9 cellular contexts compared by ENCODE assay signal in the genomic region with DNA sequence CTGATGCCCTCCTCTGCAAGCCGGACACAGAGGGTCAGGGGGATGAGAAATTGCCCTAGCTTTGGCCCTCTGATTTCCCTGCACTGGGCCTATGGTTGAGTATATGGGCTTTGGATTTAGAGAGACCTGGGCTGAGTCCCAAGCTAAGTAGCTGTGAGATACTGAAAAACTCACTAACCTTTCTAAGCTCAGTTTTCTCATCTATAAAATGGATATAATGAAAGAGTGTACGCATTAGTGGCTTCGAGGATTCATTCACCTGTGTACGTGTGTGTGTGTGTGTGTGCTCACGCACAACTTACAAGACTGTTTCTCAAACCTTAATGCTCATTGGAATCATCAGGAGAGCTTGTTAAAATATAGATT. TPM values are rescaled to one million over a fixed set of nuclear protein-coding genes. Genes with fewer than 3 reads are reported as not detected.
DNase-seq lines count a peak whose midpoint lies in the region; ATAC-seq, FAIRE-seq and TF ChIP-seq lines count a peak whose summit lies in the region.
"Had no signal": no experiment of that assay in that cellular context is flagged by ENCODE, and none has a peak within 500 bp of the region (broad histone marks: within the 10 kb centered on the region; RNA-seq: fewer than 3 reads in every experiment).

No MANE protein-coding gene starts in this region.

- FAIRE-seq in GM12891 (lab: Jason Lieb, UNC) = no peak
- FAIRE-seq: islet of Langerhans had no signal

- H2AFZ ChIP-seq in hepatocyte = peak overlapping the region; percentile 92

- H3K27me3 ChIP-seq in WERI-Rb-1 (ENCODE audit: insufficient read depth, low read depth, severe bottlenecking) (no peaks in the 10 kb centered on the region), hepatocyte (peaks cover 14% of the 10 kb centered on the region)

- H3K27ac ChIP-seq in WERI-Rb-1 (no peak overlapping the region), hepatocyte (no peak overlapping the region)

- H3K79me2 ChIP-seq in hepatocyte = no peaks in the 10 kb centered on the region

- TF ChIP-seq POLR2A in GM12891 (IDR thresholded peaks at IDR 0.05; ENCODE audit: low read depth, low read length) = no peak

- intact Hi-C loops in activated CD4-positive, alpha-beta T cell treated with anti-CD3 and anti-CD28 coated beads, Interleukin-2, amount 10 ng/mL, durations not matched to agents 24 days and 14 days (cut with micrococcal nuclease) = loop anchor here (5.0 kb wide), 1 partner anchor 197 kb away; no protein-coding TSS in a partner anchor

- H3K9me2 ChIP-seq in hepatocyte (replicated peaks; ENCODE audit: insufficient read depth) = no peaks in the 10 kb centered on the region

- H3K4me3 Mint-ChIP-seq in activated CD4-positive, alpha-beta T cell treated with anti-CD3 and anti-CD28 coated beads, Interleukin-2, amount 10 ng/mL, durations not matched to agents 24 days and 14 days = peak overlapping the region; percentile 81
- H3K4me3 Mint-ChIP-seq in stimulated activated naive B cell treated with anti-CD40 and anti-IgM and Interleukin-4, amounts not matched to agents 10 μg/mL and 1 μg/mL and 100 μg/mL, for 72 hours = peak overlapping the region; percentile 82

- 65% methylated on average over 5 of the region's 5 CpGs for WGBS in hepatocyte (ENCODE audit: low lambda C conversion rate, missing lambda C conversion rate)

- peaks cover 13% of the 10 kb centered on the region for H3K4me1 Mint-ChIP-seq in activated CD4-positive, alpha-beta T cell treated with anti-CD3 and anti-CD28 coated beads, Interleukin-2, amount 10 ng/mL, durations not matched to agents 24 days and 14 days
- peaks cover 14 to 26% of the 10 kb centered on the region in 2 donors for H3K4me1 Mint-ChIP-seq in stimulated activated naive B cell treated with anti-CD40 and anti-IgM and Interleukin-4, amounts not matched to agents 10 μg/mL and 1 μg/mL and 100 μg/mL, for 72 hours

- no peaks in the 10 kb centered on the region for H3K9me3 Mint-ChIP-seq in activated CD4-positive, alpha-beta T cell treated with anti-CD3 and anti-CD28 coated beads, Interleukin-2, amount 10 ng/mL, durations not matched to agents 24 days and 14 days
- no peaks in the 10 kb centered on the region for H3K9me3 Mint-ChIP-seq in stimulated activated naive B cell treated with anti-CD40 and anti-IgM and Interleukin-4, amounts not matched to agents 10 μg/mL and 1 μg/mL and 100 μg/mL, for 72 hours

- no peak for TF ChIP-seq CTCF in WERI-Rb-1 (IDR thresholded peaks at IDR 0.05; ENCODE audit: low read depth, low read length)
- TF ChIP-seq CTCF in hepatocyte (IDR thresholded peaks at IDR 0.05; ENCODE audit: poor library complexity) = no peak

- H3K36me3 Mint-ChIP-seq in activated CD4-positive, alpha-beta T cell treated with anti-CD3 and anti-CD28 coated beads, Interleukin-2, amount 10 ng/mL, durations not matched to agents 24 days and 14 days (ENCODE audit: low read depth) = no peaks in the 10 kb centered on the region
- no peaks in the 10 kb centered on the region for H3K36me3 Mint-ChIP-seq in stimulated activated naive B cell treated with anti-CD40 and anti-IgM and Interleukin-4, amounts not matched to agents 10 μg/mL and 1 μg/mL and 100 μg/mL, for 72 hours

- no peaks in the 10 kb centered on the region for H4K20me1 ChIP-seq in hepatocyte (ENCODE audit: insufficient read depth, poor library complexity, severe bottlenecking)

- DNase-seq in activated CD4-positive, alpha-beta T cell treated with anti-CD3 and anti-CD28 coated beads, Interleukin-2, amount 10 ng/mL, durations not matched to agents 24 days and 14 days = no peak
- no peak for DNase-seq in activated CD4-positive, alpha-beta T cell treated with anti-CD3 and anti-CD28 coated beads, Interleukin-2, amount 50 U/mL, for 48 hours
- no peak for DNase-seq in WERI-Rb-1
- no peak for DNase-seq in hepatocyte (ENCODE audit: low spot score)
- no peak for DNase-seq in stimulated activated naive B cell treated with anti-CD40 and anti-IgM and Interleukin-4, amounts not matched to agents 10 μg/mL and 1 μg/mL and 100 μg/mL, for 72 hours
- no peak for DNase-seq in NOMO-1 treated with dmso at 0.1 percent for 144 hours (lab: John Stamatoyannopoulos, UW; ENCODE audit: unreplicated experiment)
- no peak for DNase-seq in NCI-H1694 (lab: John Stamatoyannopoulos, UW)
- DNase-seq in GM12891 (ENCODE audit: insufficient read length, low spot score) = no peak

- H3K27ac Mint-ChIP-seq in activated CD4-positive, alpha-beta T cell treated with anti-CD3 and anti-CD28 coated beads, Interleukin-2, amount 10 ng/mL, durations not matched to agents 24 days and 14 days = no peak overlapping the region
- H3K27ac Mint-ChIP-seq in stimulated activated naive B cell treated with anti-CD40 and anti-IgM and Interleukin-4, amounts not matched to agents 10 μg/mL and 1 μg/mL and 100 μg/mL, for 72 hours = no peak overlapping the region

- H3K4me1 ChIP-seq in hepatocyte (ENCODE audit: insufficient read depth) = no peaks in the 10 kb centered on the region

- peak overlapping the region; percentile 96 for H3K4me2 ChIP-seq in hepatocyte

- H3K36me3 ChIP-seq in WERI-Rb-1 (no peaks in the 10 kb centered on the region), hepatocyte (replicated peaks; ENCODE audit: insufficient read depth, low read depth) (no peaks in the 10 kb centered on the region)

- H3K27me3 Mint-ChIP-seq in activated CD4-positive, alpha-beta T cell treated with anti-CD3 and anti-CD28 coated beads, Interleukin-2, amount 10 ng/mL, durations not matched to agents 24 days and 14 days = peaks cover 26% of the 10 kb centered on the region
- H3K27me3 Mint-ChIP-seq in stimulated activated naive B cell treated with anti-CD40 and anti-IgM and Interleukin-4, amounts not matched to agents 10 μg/mL and 1 μg/mL and 100 μg/mL, for 72 hours = peaks cover 38 to 60% of the 10 kb centered on the region in 2 donors

- H3K9me3 ChIP-seq in WERI-Rb-1 (ENCODE audit: severe bottlenecking) = peaks cover 9% of the 10 kb centered on the region
- no peaks in the 10 kb centered on the region for H3K9me3 ChIP-seq in hepatocyte (ENCODE audit: low read depth)

- H3K4me3 ChIP-seq in WERI-Rb-1 (ENCODE audit: low read depth, low read length) = 0 out of 2 replicates have a peak overlapping the region, but pooled peaks have one; percentile 63
- H3K4me3 ChIP-seq in hepatocyte = no peak overlapping the region

- no peak for ATAC-seq in stimulated activated naive B cell treated with anti-CD40 and anti-IgM and Interleukin-4, amounts not matched to agents 10 μg/mL and 1 μg/mL and 100 μg/mL, for 72 hours (replicated peaks)

TF ChIP-seq in GM12891, 5 proteins besides CTCF, POLR2A, EP300 and RAD21:
- no peak for TF ChIP-seq TAF1 (IDR thresholded peaks at IDR 0.05; ENCODE audit: low read depth, low read length)
- TF ChIP-seq POLR2AphosphoS5 (IDR thresholded peaks at IDR 0.05; ENCODE audit: low read depth, low read length) = no peak
- TF ChIP-seq POU2F2 (IDR thresholded peaks at IDR 0.05; ENCODE audit: low read depth, low read length) = no peak
- TF ChIP-seq SPI1 (IDR thresholded peaks at IDR 0.05; ENCODE audit: low read depth, low read length) = no peak
- TF ChIP-seq PAX5 (IDR thresholded peaks at IDR 0.05; ENCODE audit: insufficient read depth, low read length, severe bottlenecking) = no peak
TF ChIP-seq in GM12891: peak in this region for 0.

RNA-seq across cellular contexts. Expression of gene RBPJL, which starts 12.7 kb away (rescaled TPM):
- total RNA-seq in activated CD4-positive, alpha-beta T cell treated with anti-CD3 and anti-CD28 coated beads, Interleukin-2, amount 10 ng/mL, durations not matched to agents 24 days and 14 days = not detected in 2 replicates
- total RNA-seq in hepatocyte = not detected in 2 replicates
- polyA plus RNA-seq in hepatocyte = not detected in 2 replicates
- polyA plus RNA-seq in GM12891 (2012; ENCODE audit: low read depth, missing spikeins) = not detected

RNA-seq across cellular contexts. Expression of gene MATN4, which starts 14.1 kb away (rescaled TPM):
- 1.2 and 1.5 TPM in 2 replicates for total RNA-seq in activated CD4-positive, alpha-beta T cell treated with anti-CD3 and anti-CD28 coated beads, Interleukin-2, amount 10 ng/mL, durations not matched to agents 24 days and 14 days
- total RNA-seq in hepatocyte = 0.57 TPM in 1 of 2 replicates, not detected in the other
- polyA plus RNA-seq in hepatocyte = 0.50 TPM in 1 of 2 replicates, not detected in the other
- polyA plus RNA-seq in GM12891 (2012; ENCODE audit: low read depth, missing spikeins) = not detected

RNA-seq across cellular contexts. Expression of gene SLPI, which starts 39.6 kb away (rescaled TPM):
- total RNA-seq in activated CD4-positive, alpha-beta T cell treated with anti-CD3 and anti-CD28 coated beads, Interleukin-2, amount 10 ng/mL, durations not matched to agents 24 days and 14 days = not detected in 2 replicates
- total RNA-seq in hepatocyte = 1,143 and 1,330 TPM in 2 replicates
- polyA plus RNA-seq in hepatocyte = 9,786 and 10,154 TPM in 2 replicates
- polyA plus RNA-seq in GM12891 (2012; ENCODE audit: low read depth, missing spikeins) = not detected

RNA-seq across cellular contexts. Expression of gene SDC4, which starts 54.2 kb away (rescaled TPM):
- 177 and 185 TPM in 2 replicates for total RNA-seq in activated CD4-positive, alpha-beta T cell treated with anti-CD3 and anti-CD28 coated beads, Interleukin-2, amount 10 ng/mL, durations not matched to agents 24 days and 14 days
- 191 and 194 TPM in 2 replicates for total RNA-seq in hepatocyte
- polyA plus RNA-seq in hepatocyte = 159 and 178 TPM in 2 replicates
- polyA plus RNA-seq in GM12891 (2012; ENCODE audit: low read depth, missing spikeins) = 2.7 TPM

Comparison
In these comparisons a context has a peak if more than half of its experiments do, and no peak if none do; other contexts are left out.
1. RNA of gene SLPI, which starts 39.6 kb away (total RNA-seq): 1,143 to 1,330 TPM in hepatocyte; not detected in activated CD4-positive, alpha-beta T cell treated with anti-CD3 and anti-CD28 coated beads, Interleukin-2, amount 10 ng/mL, durations not matched to agents 24 days and 14 days; every median in the first group is over 1,000 times any median in the second.